Comparison of ENCODE assay signal across 11 cellular contexts in genomic region chr1:114467491-114467890, GRCh38. TPM values are rescaled to one million over a fixed set of nuclear protein-coding genes. Genes with fewer than 3 reads are reported as not detected.
DNase-seq lines count a peak whose midpoint lies in the region; ATAC-seq and TF ChIP-seq lines count a peak whose summit lies in the region.
"Had no signal": no experiment of that assay in that cellular context is flagged by ENCODE, and none has a peak within 500 bp of the region (broad histone marks: within the 10 kb centered on the region; RNA-seq: fewer than 3 reads in every experiment).

No MANE protein-coding gene starts in this region.

- H3K4me3 Mint-ChIP-seq in glutamatergic neuron (ENCODE audit: unreplicated experiment): no peak overlapping the region

- no peaks in the 10 kb centered on the region for H3F3A ChIP-seq in DOHH2 (ENCODE audit: control insufficient read depth, insufficient read depth)

- peaks cover 13% of the 10 kb centered on the region for H4K20me1 ChIP-seq in DOHH2 (ENCODE audit: control insufficient read depth, insufficient read depth, low read depth, low read length)

- H3K4me1 Mint-ChIP-seq in glutamatergic neuron (ENCODE audit: low read depth, unreplicated experiment): peaks cover 10% of the 10 kb centered on the region

- H3K79me2 ChIP-seq in DOHH2 (ENCODE audit: control insufficient read depth, low read length): peaks cover 92% of the 10 kb centered on the region

- H3K9me3 ChIP-seq in DOHH2 (ENCODE audit: control insufficient read depth, insufficient read depth, low read length): no peaks in the 10 kb centered on the region
- H3K9me3 ChIP-seq in KOPT-K1 (ENCODE audit: insufficient read depth, low read length, poor library complexity, severe bottlenecking): no peaks in the 10 kb centered on the region
- no peaks in the 10 kb centered on the region for H3K9me3 ChIP-seq in thyroid gland

- no peaks in the 10 kb centered on the region for H3K27me3 Mint-ChIP-seq in glutamatergic neuron (ENCODE audit: unreplicated experiment)

- intact Hi-C loops in thyroid gland (cut with DNase I): no loop called here

- peak; percentile 67 for ATAC-seq in GM19452 (IDR thresholded peaks at IDR 0.05; ENCODE audit: unreplicated experiment)
- ATAC-seq: HCT116 had no signal

- H3K9me2 ChIP-seq in DOHH2 (replicated peaks; ENCODE audit: control insufficient read depth, low read length): no peaks in the 10 kb centered on the region

- TF ChIP-seq CTCF in DOHH2 (IDR thresholded peaks at IDR 0.05; ENCODE audit: low read depth, low read length, poor library complexity, severe bottlenecking) (no peak), glutamatergic neuron (IDR thresholded peaks at IDR 0.05; ENCODE audit: partially characterized antibody, unreplicated experiment) (no peak), thyroid gland (IDR thresholded peaks at IDR 0.05) (no peak)

- peaks cover 26% of the 10 kb centered on the region for H3K4me1 ChIP-seq in DOHH2 (ENCODE audit: control insufficient read depth, low read length)
- H3K4me1 ChIP-seq in thyroid gland: peaks cover 17 to 22% of the 10 kb centered on the region in 2 donors

- peak overlapping the region; percentile 41 for H3K4me2 ChIP-seq in DOHH2 (ENCODE audit: low read length)

- H3K27me3 ChIP-seq in DOHH2 (ENCODE audit: control insufficient read depth, low read length) (no peaks in the 10 kb centered on the region), thyroid gland (no peaks in the 10 kb centered on the region)

- H3K9me3 Mint-ChIP-seq in glutamatergic neuron (ENCODE audit: unreplicated experiment): peaks cover 2% of the 10 kb centered on the region

- no peak for TF ChIP-seq POLR2A in thyroid gland (IDR thresholded peaks at IDR 0.05)

- 96 to 98% methylated on average over 1 of the region's 1 CpG for WGBS in thyroid gland, 2 donors

- 0 out of 2 replicates have a peak overlapping the region, but pooled peaks have one; percentile 1 for H3K27ac ChIP-seq in DOHH2 (ENCODE audit: low read depth, low read length)
- peak overlapping the region; percentile 53 for H3K27ac ChIP-seq in KOPT-K1 (ENCODE audit: low read depth, low read length, poor library complexity, severe bottlenecking)
- H3K27ac ChIP-seq in thyroid gland: no peak overlapping the region

- H3K4me3 ChIP-seq in DOHH2 (ENCODE audit: low read length) (0 out of 2 replicates have a peak overlapping the region, but pooled peaks have one; percentile 5), thyroid gland (replicated peaks in 1 of 3) (no peak overlapping the region)

- peaks cover 23% of the 10 kb centered on the region for H3K36me3 ChIP-seq in DOHH2 (ENCODE audit: control insufficient read depth, low read length)
- H3K36me3 ChIP-seq in KOPT-K1 (ENCODE audit: insufficient read depth, low read length): peaks cover 24% of the 10 kb centered on the region
- no peaks in the 10 kb centered on the region for H3K36me3 ChIP-seq in thyroid gland

- H3K27ac Mint-ChIP-seq in glutamatergic neuron (ENCODE audit: unreplicated experiment): peak overlapping the region; percentile 36

- no peaks in the 10 kb centered on the region for H3K36me3 Mint-ChIP-seq in glutamatergic neuron (ENCODE audit: unreplicated experiment)

- DNase-seq in glutamatergic neuron (no peak), COLO668 (lab: John Stamatoyannopoulos, UW; ENCODE audit: unreplicated experiment) (no peak), NCI-H82 (lab: John Stamatoyannopoulos, UW) (no peak), thyroid gland (no peak)
- DNase-seq in activated CD4-positive, CD25-positive, alpha-beta regulatory T cell (lab: John Stamatoyannopoulos, UW): no peak
- DNase-seq: kidney glomerular epithelial cell, NCI-H1105 treated with DMSO at 0.1 percent for 48 hours had no signal

RNA-seq across cellular contexts. Expression of gene TRIM33, which starts 43.5 kb away (rescaled TPM):
- total RNA-seq in glutamatergic neuron (ENCODE audit: unreplicated experiment) (69.3 TPM), thyroid gland (100 to 1,000 TPM in 1 of 4 donors, 10 to 100 TPM in 3; 53.9 to 112 (median 58.0) TPM)

Comparison
In these comparisons a context has a peak if more than half of its experiments do, and no peak if none do; other contexts are left out.
1. H3K27ac ChIP-seq: peak in DOHH2 (single experiment) and KOPT-K1 (single experiment); none in thyroid gland (0 of 3).